Comparison of ENCODE assay signal across 8 cellular contexts in the genomic region with DNA sequence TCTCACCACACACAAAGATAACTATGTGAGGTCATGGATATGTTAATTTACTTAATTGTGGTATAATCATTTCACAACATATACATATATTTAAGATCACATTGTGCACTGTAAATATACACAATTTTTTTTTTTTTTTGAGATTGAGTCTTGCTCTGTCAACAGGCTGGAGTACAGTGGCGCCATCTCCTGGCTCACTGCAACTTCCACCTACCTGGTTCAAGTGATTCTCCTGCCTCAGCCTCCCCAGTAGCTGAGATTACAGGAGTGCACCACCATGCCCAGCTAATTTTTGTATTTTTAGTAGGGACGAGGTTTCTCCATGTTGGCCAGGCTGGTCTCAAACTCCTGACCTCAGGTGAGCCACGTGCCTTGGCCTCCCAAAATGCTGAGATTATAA. TPM values are rescaled to one million over a fixed set of nuclear protein-coding genes. Genes with fewer than 3 reads are reported as not detected.
A peak's percentile ranks its signal among the peaks of the same experiment; 100 is the strongest.
DNase-seq lines count a peak whose midpoint lies in the region; ATAC-seq, FAIRE-seq and TF ChIP-seq lines count a peak whose summit lies in the region.

No MANE protein-coding gene starts in this region.

- H3K4me2 ChIP-seq in endothelial cell of umbilical vein (ENCODE audit: insufficient read depth, low read length) = no peak overlapping the region

- H3K9me1 ChIP-seq in endothelial cell of umbilical vein (replicated peaks; ENCODE audit: control insufficient read depth, extremely low read depth, insufficient read depth, low read length) = no peaks in the 10 kb centered on the region

- TF ChIP-seq CTCF in WTC11 (IDR thresholded peaks at IDR 0.05) (0 out of 2 replicates have a peak, but pooled peaks have one; percentile 19), endothelial cell of umbilical vein (IDR thresholded peaks at IDR 0.05; ENCODE audit: extremely low read depth in 1 of 2, insufficient read depth in 1 of 2, low read depth in 1 of 2, low read length in 2 of 2) (peak; percentile 41 to 55)

- H4K20me1 ChIP-seq in endothelial cell of umbilical vein (replicated peaks; ENCODE audit: control insufficient read depth, extremely low read depth, insufficient read depth, low read length) = no peaks in the 10 kb centered on the region

- H2AFZ ChIP-seq in endothelial cell of umbilical vein (ENCODE audit: low read depth, low read length) = no peak overlapping the region

- peaks cover 10% of the 10 kb centered on the region for H3K36me3 Mint-ChIP-seq in WTC11

- CTCF ChIA-PET in WTC11 (lab: Charles Lee) (interaction anchor here (0.6 to 1.9 kb wide), 13 partner anchors 9 to 494 kb away, joined by 3 to 8 read pairs (median 3); partner anchors contain the start of gene NDRG4), endothelial cell of umbilical vein (lab: Charles Lee) (interaction anchor here (0.6 to 1.6 kb wide), 12 partner anchors 9 to 450 kb away, joined by 3 to 8 read pairs (median 5); partner anchors contain the start of gene PRSS54)

- H3K9me3 Mint-ChIP-seq in WTC11 = peaks cover 31% of the 10 kb centered on the region

- peak in 3 of 4 experiments; percentile 4 to 9 (median 5) for DNase-seq in activated CD4-positive, CD25-positive, alpha-beta regulatory T cell (lab: John Stamatoyannopoulos, UW)
- DNase-seq in WTC11 (ENCODE audit: low spot score) = peak; percentile 36
- peak; percentile 30 for DNase-seq in endothelial cell of umbilical vein (ENCODE audit: low read depth, low spot score)
- DNase-seq in stimulated activated CD4-positive, alpha-beta T cell treated with anti-CD3 and anti-CD28 coated beads, Interleukin-15, amount 100 ng/mL, for 1 hour (ENCODE audit: low read depth in 1 of 2, low spot score in 1 of 2) = peak; percentile 5 to 18
- no peak for DNase-seq in G401 (ENCODE audit: low spot score)
- no peak for DNase-seq in AG08396 (ENCODE audit: low spot score)

- no peaks in the 10 kb centered on the region for H3K4me1 Mint-ChIP-seq in WTC11

- H3K27me3 ChIP-seq in endothelial cell of umbilical vein (ENCODE audit: control insufficient read depth in 2 of 2, insufficient read depth in 2 of 2, low read length in 2 of 2) = peaks cover 4 to 7% of the 10 kb centered on the region in 2 experiments

- intact Hi-C loops in endothelial cell of umbilical vein (cut with micrococcal nuclease) = loop anchor here (2.0 kb wide), 1 partner anchor 286 kb away; no protein-coding TSS in a partner anchor

- ATAC-seq in activated CD4-positive, CD25-positive, alpha-beta regulatory T cell treated with anti-CD3 and anti-CD28 coated beads, Interleukin-2, amount 50 U/mL, for 24 hours = no peak
- ATAC-seq in WTC11 (no peak), GM19397 (IDR thresholded peaks at IDR 0.05; ENCODE audit: unreplicated experiment) (no peak)

- peak; percentile 37 for FAIRE-seq in endothelial cell of umbilical vein (lab: Jason Lieb, UNC)

- no peak overlapping the region for H3K9ac ChIP-seq in endothelial cell of umbilical vein (replicated peaks; ENCODE audit: extremely low read depth, insufficient read depth, low read length)

- H3K4me3 ChIP-seq in endothelial cell of umbilical vein (replicated peaks in 1 of 3; ENCODE audit: insufficient read depth in 1 of 3, low read depth in 1 of 3, low read length in 3 of 3) = no peak overlapping the region

- POLR2A ChIA-PET in WTC11 (lab: Charles Lee) (interaction anchor here (0.7 kb wide), 1 partner anchor 170 kb away, joined by 3 read pairs; no protein-coding TSS in a partner anchor), endothelial cell of umbilical vein (lab: Charles Lee) (interaction anchor here (0.7 kb wide), 1 partner anchor 87 kb away, joined by 3 read pairs; no protein-coding TSS in a partner anchor)

- H3K4me3 Mint-ChIP-seq in WTC11 = no peak overlapping the region

- no peak for TF ChIP-seq POLR2A in endothelial cell of umbilical vein (IDR thresholded peaks at IDR 0.05; ENCODE audit: low read depth, low read length)

- H3K79me2 ChIP-seq in endothelial cell of umbilical vein (ENCODE audit: control insufficient read depth, insufficient read depth, low read length) = no peaks in the 10 kb centered on the region

- no peak overlapping the region for H3K27ac ChIP-seq in endothelial cell of umbilical vein (ENCODE audit: insufficient read depth, low read depth, low read length)

- H3K9me3 ChIP-seq in endothelial cell of umbilical vein (replicated peaks; ENCODE audit: control insufficient read depth, insufficient read depth, low read length) = no peaks in the 10 kb centered on the region

- H3K27me3 Mint-ChIP-seq in WTC11 (ENCODE audit: low read depth) = peaks cover 12% of the 10 kb centered on the region

- in situ Hi-C loops in G401 (cut with HindIII; ENCODE audit: low sequenced_read_pairs) = no loop called here

- dilution Hi-C loops in endothelial cell of umbilical vein (cut with MboI; ENCODE audit: extremely low pct_ligation_motif_present, low sequenced_read_pairs) = no loop called here

- H3K27ac Mint-ChIP-seq in WTC11 = no peak overlapping the region

- no peaks in the 10 kb centered on the region for H3K36me3 ChIP-seq in endothelial cell of umbilical vein (ENCODE audit: control insufficient read depth in 2 of 2, extremely low read depth in 1 of 2, insufficient read depth in 2 of 2, low read length in 2 of 2)

- no peaks in the 10 kb centered on the region for H3K4me1 ChIP-seq in endothelial cell of umbilical vein (ENCODE audit: control insufficient read depth, extremely low read depth, insufficient read depth, low read length)

- no TSS peak for BruUV-seq in endothelial cell of umbilical vein (replicated peaks; lab: Mats Ljungman, UMichigan)

TF ChIP-seq in WTC11, 78 proteins besides CTCF, POLR2A, EP300 and RAD21 (continues in another document):
- TF ChIP-seq, protein P1, sequence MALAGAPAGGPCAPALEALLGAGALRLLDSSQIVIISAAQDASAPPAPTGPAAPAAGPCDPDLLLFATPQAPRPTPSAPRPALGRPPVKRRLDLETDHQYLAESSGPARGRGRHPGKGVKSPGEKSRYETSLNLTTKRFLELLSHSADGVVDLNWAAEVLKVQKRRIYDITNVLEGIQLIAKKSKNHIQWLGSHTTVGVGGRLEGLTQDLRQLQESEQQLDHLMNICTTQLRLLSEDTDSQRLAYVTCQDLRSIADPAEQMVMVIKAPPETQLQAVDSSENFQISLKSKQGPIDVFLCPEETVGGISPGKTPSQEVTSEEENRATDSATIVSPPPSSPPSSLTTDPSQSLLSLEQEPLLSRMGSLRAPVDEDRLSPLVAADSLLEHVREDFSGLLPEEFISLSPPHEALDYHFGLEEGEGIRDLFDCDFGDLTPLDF (CRISPR knock-in tag; IDR thresholded peaks at IDR 0.05) = no peak
- TF ChIP-seq ATF6 (CRISPR knock-in tag; IDR thresholded peaks at IDR 0.05) = no peak
- TF ChIP-seq OVOL2 (CRISPR knock-in tag; IDR thresholded peaks at IDR 0.05; ENCODE audit: borderline replicate concordance) = no peak

TF ChIP-seq in endothelial cell of umbilical vein, 7 proteins besides CTCF, POLR2A, EP300 and RAD21:
- TF ChIP-seq EZH2 (IDR thresholded peaks at IDR 0.05; ENCODE audit: borderline replicate concordance, low read depth, low read length, severe bottlenecking) = no peak
- no peak for TF ChIP-seq GATA2 (IDR thresholded peaks at IDR 0.05; ENCODE audit: insufficient read depth, insufficient read length, low read depth, low read length)
- TF ChIP-seq JUN (IDR thresholded peaks at IDR 0.05; ENCODE audit: borderline replicate concordance, insufficient read depth, insufficient read length, low read depth) = no peak
- no peak for TF ChIP-seq POLR2AphosphoS5 (IDR thresholded peaks at IDR 0.05; ENCODE audit: insufficient read depth, low read depth, low read length)
TF ChIP-seq in endothelial cell of umbilical vein: peak in this region for 0.

RNA-seq across cellular contexts. Expression of gene PRSS54, which starts 11.5 kb away (rescaled TPM):
- total RNA-seq in WTC11 (2021) = not detected in 3 replicates
- total RNA-seq in endothelial cell of umbilical vein = not detected in 2 replicates
- not detected in 2 replicates for polyA plus RNA-seq in endothelial cell of umbilical vein
- not detected in 2 replicates for polyA plus RNA-seq in endothelial cell of umbilical vein (2011; cell fraction: cytosol; rRNA removed)
- polyA plus RNA-seq in endothelial cell of umbilical vein (2011; cell fraction: nucleus; rRNA removed) = not detected in 2 replicates
- polyA plus RNA-seq in endothelial cell of umbilical vein (2012) = not detected in 2 replicates
- polyA minus RNA-seq in endothelial cell of umbilical vein = not detected in 2 replicates
- polyA minus RNA-seq in endothelial cell of umbilical vein (2011; cell fraction: cytosol; rRNA and poly(A)+ RNA removed) = not detected
- polyA minus RNA-seq in endothelial cell of umbilical vein (2011; cell fraction: nucleus; rRNA and poly(A)+ RNA removed) = not detected in 2 replicates
- total RNA-seq in G401 (2014; rRNA removed; shearing (Covaris generic)) = not detected in 2 replicates

Comparison
In these comparisons a context has a peak if more than half of its experiments do, and no peak if none do; other contexts are left out.
1. DNase-seq: peak in activated CD4-positive, CD25-positive, alpha-beta regulatory T cell (3 of 4), WTC11 (single experiment), endothelial cell of umbilical vein (single experiment) and stimulated activated CD4-positive, alpha-beta T cell treated with anti-CD3 and anti-CD28 coated beads, Interleukin-15, amount 100 ng/mL, for 1 hour (2 of 2); none in G401 (single experiment) and AG08396 (single experiment).